In genomic region chr16:67173808-67174705, GRCh38 we compare ENCODE assay signal across 1 cellular context.
A peak's percentile ranks its signal among the peaks of the same experiment; 100 is the strongest.
TF ChIP-seq lines count a peak whose summit lies in the region.

No MANE protein-coding gene starts in this region.

TF ChIP-seq in HepG2, 621 proteins besides CTCF, POLR2A, EP300 and RAD21 (continued from another document and continues in another):
- TF ChIP-seq, protein P1, sequence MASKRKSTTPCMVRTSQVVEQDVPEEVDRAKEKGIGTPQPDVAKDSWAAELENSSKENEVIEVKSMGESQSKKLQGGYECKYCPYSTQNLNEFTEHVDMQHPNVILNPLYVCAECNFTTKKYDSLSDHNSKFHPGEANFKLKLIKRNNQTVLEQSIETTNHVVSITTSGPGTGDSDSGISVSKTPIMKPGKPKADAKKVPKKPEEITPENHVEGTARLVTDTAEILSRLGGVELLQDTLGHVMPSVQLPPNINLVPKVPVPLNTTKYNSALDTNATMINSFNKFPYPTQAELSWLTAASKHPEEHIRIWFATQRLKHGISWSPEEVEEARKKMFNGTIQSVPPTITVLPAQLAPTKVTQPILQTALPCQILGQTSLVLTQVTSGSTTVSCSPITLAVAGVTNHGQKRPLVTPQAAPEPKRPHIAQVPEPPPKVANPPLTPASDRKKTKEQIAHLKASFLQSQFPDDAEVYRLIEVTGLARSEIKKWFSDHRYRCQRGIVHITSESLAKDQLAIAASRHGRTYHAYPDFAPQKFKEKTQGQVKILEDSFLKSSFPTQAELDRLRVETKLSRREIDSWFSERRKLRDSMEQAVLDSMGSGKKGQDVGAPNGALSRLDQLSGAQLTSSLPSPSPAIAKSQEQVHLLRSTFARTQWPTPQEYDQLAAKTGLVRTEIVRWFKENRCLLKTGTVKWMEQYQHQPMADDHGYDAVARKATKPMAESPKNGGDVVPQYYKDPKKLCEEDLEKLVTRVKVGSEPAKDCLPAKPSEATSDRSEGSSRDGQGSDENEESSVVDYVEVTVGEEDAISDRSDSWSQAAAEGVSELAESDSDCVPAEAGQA (IDR thresholded peaks at IDR 0.05; ENCODE audit: low read depth) = no peak
- TF ChIP-seq, protein P1 (CRISPR knock-in tag; IDR thresholded peaks at IDR 0.05; ENCODE audit: borderline replicate concordance) = no peak
- TF ChIP-seq ARNTL (CRISPR knock-in tag; IDR thresholded peaks at IDR 0.05) = peak; percentile 88
- TF ChIP-seq, protein P2, sequence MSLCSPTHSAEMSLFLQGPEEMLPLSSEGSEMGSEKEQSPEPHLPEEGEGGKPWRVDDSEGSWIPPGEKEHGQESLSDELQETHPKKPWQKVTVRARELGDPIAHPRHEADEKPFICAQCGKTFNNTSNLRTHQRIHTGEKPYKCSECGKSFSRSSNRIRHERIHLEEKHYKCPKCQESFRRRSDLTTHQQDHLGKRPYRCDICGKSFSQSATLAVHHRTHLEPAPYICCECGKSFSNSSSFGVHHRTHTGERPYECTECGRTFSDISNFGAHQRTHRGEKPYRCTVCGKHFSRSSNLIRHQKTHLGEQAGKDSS (CRISPR knock-in tag; IDR thresholded peaks at IDR 0.05; ENCODE audit: borderline replicate concordance, low read depth) = peak; percentile 88; the same call in 1 of the 2 replicates
- no peak for TF ChIP-seq MBD4 (IDR thresholded peaks at IDR 0.05; ENCODE audit: borderline replicate concordance, low read length)
- peak; percentile 67; the same call in 1 of the 2 replicates for TF ChIP-seq ZKSCAN8 (CRISPR knock-in tag; IDR thresholded peaks at IDR 0.05; ENCODE audit: borderline replicate concordance)
- peak; percentile 65 for TF ChIP-seq HNF4A (CRISPR knock-in tag; IDR thresholded peaks at IDR 0.05)
- TF ChIP-seq TEAD2 (CRISPR knock-in tag; IDR thresholded peaks at IDR 0.05) = no peak
- peak; percentile 90 for TF ChIP-seq KMT2B (CRISPR knock-in tag; IDR thresholded peaks at IDR 0.05)
- peak; percentile 77 for TF ChIP-seq ZNF605 (CRISPR knock-in tag; IDR thresholded peaks at IDR 0.05)
- peak; percentile 91 for TF ChIP-seq ZNF724P (CRISPR knock-in tag; IDR thresholded peaks at IDR 0.05; ENCODE audit: borderline replicate concordance)
- TF ChIP-seq SMAD3 (CRISPR knock-in tag; IDR thresholded peaks at IDR 0.05) = peak; percentile 62
- peak; percentile 29; the same call in 1 of the 2 replicates for TF ChIP-seq JUND (CRISPR knock-in tag; IDR thresholded peaks at IDR 0.05)
- peak; percentile 88; the same call in 1 of the 2 replicates for TF ChIP-seq MZF1 (CRISPR knock-in tag; IDR thresholded peaks at IDR 0.05; ENCODE audit: borderline replicate concordance)
- TF ChIP-seq, protein P3, sequence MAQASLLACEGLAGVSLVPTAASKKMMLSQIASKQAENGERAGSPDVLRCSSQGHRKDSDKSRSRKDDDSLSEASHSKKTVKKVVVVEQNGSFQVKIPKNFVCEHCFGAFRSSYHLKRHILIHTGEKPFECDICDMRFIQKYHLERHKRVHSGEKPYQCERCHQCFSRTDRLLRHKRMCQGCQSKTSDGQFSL (CRISPR knock-in tag; IDR thresholded peaks at IDR 0.05) = no peak; the same call in 1 of the 2 replicates
- TF ChIP-seq ZNF329 (CRISPR knock-in tag; IDR thresholded peaks at IDR 0.05; ENCODE audit: low read depth) = peak; percentile 86; the same call in 1 of the 2 replicates
- peak; percentile 83 for TF ChIP-seq ARID5B (CRISPR knock-in tag; IDR thresholded peaks at IDR 0.05)
- peak; percentile 95; the same call in 1 of the 2 replicates for TF ChIP-seq ZNF292 (CRISPR knock-in tag; IDR thresholded peaks at IDR 0.05; ENCODE audit: borderline replicate concordance, low read depth)
- peak; percentile 92 for TF ChIP-seq ZNF776 (CRISPR knock-in tag; IDR thresholded peaks at IDR 0.05)
- TF ChIP-seq ATRX (CRISPR knock-in tag; IDR thresholded peaks at IDR 0.05; ENCODE audit: borderline replicate concordance) = no peak
- TF ChIP-seq RFX1 (IDR thresholded peaks at IDR 0.05) = no peak
- no peak for TF ChIP-seq ZNF235 (CRISPR knock-in tag; IDR thresholded peaks at IDR 0.05; ENCODE audit: borderline replicate concordance)
- TF ChIP-seq RBM22 (optimal IDR thresholded peaks at IDR 0.05; ENCODE audit: low read length) = no peak
- TF ChIP-seq NR2F1 (CRISPR knock-in tag; IDR thresholded peaks at IDR 0.05) = no peak
- peak; percentile 36; the same call in 1 of the 2 replicates for TF ChIP-seq ZNF362 (CRISPR knock-in tag; IDR thresholded peaks at IDR 0.05; ENCODE audit: borderline replicate concordance)
- TF ChIP-seq HOXD1 (CRISPR knock-in tag; IDR thresholded peaks at IDR 0.05) = no peak
- TF ChIP-seq ZNF83 (CRISPR knock-in tag; IDR thresholded peaks at IDR 0.05; ENCODE audit: borderline replicate concordance) = peak; percentile 90; the same call in 1 of the 2 replicates
- TF ChIP-seq, protein P4, sequence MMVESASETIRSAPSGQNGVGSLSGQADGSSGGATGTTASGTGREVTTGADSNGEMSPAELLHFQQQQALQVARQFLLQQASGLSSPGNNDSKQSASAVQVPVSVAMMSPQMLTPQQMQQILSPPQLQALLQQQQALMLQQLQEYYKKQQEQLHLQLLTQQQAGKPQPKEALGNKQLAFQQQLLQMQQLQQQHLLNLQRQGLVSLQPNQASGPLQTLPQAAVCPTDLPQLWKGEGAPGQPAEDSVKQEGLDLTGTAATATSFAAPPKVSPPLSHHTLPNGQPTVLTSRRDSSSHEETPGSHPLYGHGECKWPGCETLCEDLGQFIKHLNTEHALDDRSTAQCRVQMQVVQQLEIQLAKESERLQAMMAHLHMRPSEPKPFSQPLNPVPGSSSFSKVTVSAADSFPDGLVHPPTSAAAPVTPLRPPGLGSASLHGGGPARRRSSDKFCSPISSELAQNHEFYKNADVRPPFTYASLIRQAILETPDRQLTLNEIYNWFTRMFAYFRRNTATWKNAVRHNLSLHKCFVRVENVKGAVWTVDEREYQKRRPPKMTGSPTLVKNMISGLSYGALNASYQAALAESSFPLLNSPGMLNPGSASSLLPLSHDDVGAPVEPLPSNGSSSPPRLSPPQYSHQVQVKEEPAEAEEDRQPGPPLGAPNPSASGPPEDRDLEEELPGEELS (CRISPR knock-in tag; IDR thresholded peaks at IDR 0.05) = peak; percentile 52; the same call in 1 of the 2 replicates
- TF ChIP-seq POGZ (CRISPR knock-in tag; IDR thresholded peaks at IDR 0.05) = peak; percentile 68; the same call in 1 of the 2 replicates
- TF ChIP-seq ZFP36L1 (CRISPR knock-in tag; IDR thresholded peaks at IDR 0.05) = 0 out of 2 replicates have a peak, but pooled peaks have one; percentile 65
- peak; percentile 94; the same call in 1 of the 2 replicates for TF ChIP-seq ZNF224 (CRISPR knock-in tag; IDR thresholded peaks at IDR 0.05)
- no peak; the same call in 1 of the 2 replicates for TF ChIP-seq GTF3A (CRISPR knock-in tag; conservative IDR thresholded peaks at IDR 0.05)
- peak; percentile 96 for TF ChIP-seq ZNF350 (CRISPR knock-in tag; IDR thresholded peaks at IDR 0.05; ENCODE audit: borderline replicate concordance, low read depth)
- TF ChIP-seq NRL (CRISPR knock-in tag; IDR thresholded peaks at IDR 0.05; ENCODE audit: borderline replicate concordance) = peak; percentile 99
- TF ChIP-seq, protein P5, sequence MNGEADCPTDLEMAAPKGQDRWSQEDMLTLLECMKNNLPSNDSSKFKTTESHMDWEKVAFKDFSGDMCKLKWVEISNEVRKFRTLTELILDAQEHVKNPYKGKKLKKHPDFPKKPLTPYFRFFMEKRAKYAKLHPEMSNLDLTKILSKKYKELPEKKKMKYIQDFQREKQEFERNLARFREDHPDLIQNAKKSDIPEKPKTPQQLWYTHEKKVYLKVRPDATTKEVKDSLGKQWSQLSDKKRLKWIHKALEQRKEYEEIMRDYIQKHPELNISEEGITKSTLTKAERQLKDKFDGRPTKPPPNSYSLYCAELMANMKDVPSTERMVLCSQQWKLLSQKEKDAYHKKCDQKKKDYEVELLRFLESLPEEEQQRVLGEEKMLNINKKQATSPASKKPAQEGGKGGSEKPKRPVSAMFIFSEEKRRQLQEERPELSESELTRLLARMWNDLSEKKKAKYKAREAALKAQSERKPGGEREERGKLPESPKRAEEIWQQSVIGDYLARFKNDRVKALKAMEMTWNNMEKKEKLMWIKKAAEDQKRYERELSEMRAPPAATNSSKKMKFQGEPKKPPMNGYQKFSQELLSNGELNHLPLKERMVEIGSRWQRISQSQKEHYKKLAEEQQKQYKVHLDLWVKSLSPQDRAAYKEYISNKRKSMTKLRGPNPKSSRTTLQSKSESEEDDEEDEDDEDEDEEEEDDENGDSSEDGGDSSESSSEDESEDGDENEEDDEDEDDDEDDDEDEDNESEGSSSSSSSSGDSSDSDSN (CRISPR knock-in tag; IDR thresholded peaks at IDR 0.05) = peak; percentile 99
- no peak for TF ChIP-seq ZNF317 (CRISPR knock-in tag; IDR thresholded peaks at IDR 0.05)
- no peak for TF ChIP-seq SRSF4 (IDR thresholded peaks at IDR 0.05; ENCODE audit: low read depth, low read length, poor library complexity, severe bottlenecking)
